Comparison of ENCODE assay signal across 28 cellular contexts in genomic region chr7:138916731-138917130, GRCh38.
"Had no signal": no experiment of that assay in that cellular context is flagged by ENCODE, and none has a peak within 500 bp of the region (broad histone marks: within the 10 kb centered on the region; RNA-seq: fewer than 3 reads in every experiment).

No MANE protein-coding gene starts in this region.

- FAIRE-seq: colon, endometrium, endothelial cell of umbilical vein, frontal cortex had no signal

- H3K27me3 ChIP-seq: adrenal gland, body of pancreas had no signal

- H3K9me3 ChIP-seq: adrenal gland, body of pancreas had no signal

- H3K36me3 ChIP-seq: adrenal gland had no signal

- H3K9me3 Mint-ChIP-seq: activated CD4-positive, alpha-beta memory T cell treated with anti-CD3 and anti-CD28 coated beads, Interleukin-2, amount 10 ng/mL, durations not matched to agents 7 days and 5 days; activated CD4-positive, alpha-beta T cell treated with anti-CD3 and anti-CD28 coated beads, Interleukin-2, amount 10 ng/mL, durations not matched to agents 7 days and 5 days; activated naive CD4-positive, alpha-beta T cell treated with anti-CD3 and anti-CD28 coated beads for 36 hours; activated naive CD4-positive, alpha-beta T cell treated with anti-CD3 and anti-CD28 coated beads, Interleukin-2, amount 50 U/mL, for 24 hours; activated naive CD8-positive, alpha-beta T cell treated with anti-CD3 and anti-CD28 coated beads for 36 hours; activated naive CD8-positive, alpha-beta T cell treated with anti-CD3 and anti-CD28 coated beads, Interleukin-2, amount 50 U/mL, for 24 hours; activated T-helper 1 cell treated with anti-CD3 and anti-CD28 coated beads, Interleukin-12 subunit alpha, Interleukin-12 subunit beta, Interleukin-2, Interleukin-4 antibody, amounts not matched to agents 30 ng/mL and 10 ng/mL and 1 ng/mL, durations not matched to agents 14 hours and 24 hours and 36 hours; activated T-helper 2 cell treated with anti-CD3 and anti-CD28 coated beads, Interferon-gamma antibody, Interleukin-2, Interleukin-4, amounts not matched to agents 10 μg/mL and 5 μg/mL and 100 μg/mL, durations not matched to agents 14 hours and 24 hours and 36 hours had no signal

- H3K36me3 Mint-ChIP-seq: activated naive CD4-positive, alpha-beta T cell treated with anti-CD3 and anti-CD28 coated beads, Interleukin-2, amount 50 U/mL, for 24 hours had no signal

- H3K27ac ChIP-seq: adrenal gland, body of pancreas, epithelial cell of prostate had no signal

- H3K27me3 Mint-ChIP-seq: activated naive CD4-positive, alpha-beta T cell treated with anti-CD3 and anti-CD28 coated beads, Interleukin-2, amount 50 U/mL, for 24 hours had no signal

- H3K4me3 Mint-ChIP-seq: activated CD4-positive, alpha-beta memory T cell treated with anti-CD3 and anti-CD28 coated beads, Interleukin-2, amount 10 ng/mL, durations not matched to agents 7 days and 5 days; activated CD4-positive, alpha-beta T cell treated with anti-CD3 and anti-CD28 coated beads, Interleukin-2, amount 10 ng/mL, durations not matched to agents 7 days and 5 days; activated naive CD4-positive, alpha-beta T cell treated with anti-CD3 and anti-CD28 coated beads for 36 hours; activated naive CD4-positive, alpha-beta T cell treated with anti-CD3 and anti-CD28 coated beads, Interleukin-2, amount 50 U/mL, for 24 hours; activated naive CD8-positive, alpha-beta T cell treated with anti-CD3 and anti-CD28 coated beads for 36 hours; activated naive CD8-positive, alpha-beta T cell treated with anti-CD3 and anti-CD28 coated beads, Interleukin-2, amount 50 U/mL, for 24 hours; activated T-helper 1 cell treated with anti-CD3 and anti-CD28 coated beads, Interleukin-12 subunit alpha, Interleukin-12 subunit beta, Interleukin-2, Interleukin-4 antibody, amounts not matched to agents 30 ng/mL and 10 ng/mL and 1 ng/mL, durations not matched to agents 14 hours and 24 hours and 36 hours had no signal

- H3K4me3 ChIP-seq: adrenal gland, body of pancreas had no signal

- DNase-seq: activated CD4-positive, alpha-beta memory T cell treated with anti-CD3 and anti-CD28 coated beads, Interleukin-2, amount 10 ng/mL, durations not matched to agents 7 days and 5 days; activated CD4-positive, alpha-beta T cell treated with anti-CD3 and anti-CD28 coated beads for 1 hour; activated CD4-positive, alpha-beta T cell treated with anti-CD3 and anti-CD28 coated beads for 4 hours; activated CD4-positive, alpha-beta T cell treated with anti-CD3 and anti-CD28 coated beads, Interleukin-2, amount 10 ng/mL, durations not matched to agents 7 days and 5 days; activated CD4-positive, alpha-beta T cell treated with anti-CD3 and anti-CD28 coated beads, Interleukin-2, amount 50 U/mL, for 4 hours; activated effector memory CD4-positive, alpha-beta T cell treated with anti-CD3 and anti-CD28 coated beads, Interleukin-2, amount 50 U/mL, for 16 hours; activated naive CD4-positive, alpha-beta T cell treated with anti-CD3 and anti-CD28 coated beads for 36 hours; activated naive CD8-positive, alpha-beta T cell treated with anti-CD3 and anti-CD28 coated beads for 36 hours; activated naive CD8-positive, alpha-beta T cell treated with anti-CD3 and anti-CD28 coated beads, Interleukin-2, amount 50 U/mL, for 24 hours; activated T-cell treated with anti-CD3 and anti-CD28 coated beads, Interleukin-2, amount 50 U/mL, for 1 hour; activated T-cell treated with anti-CD3 and anti-CD28 coated beads, Interleukin-2, amount 50 U/mL, for 48 hours; amygdala; aorta; body of pancreas; caudate nucleus; effector CD8-positive, alpha-beta T cell; foreskin fibroblast; head of caudate nucleus; T-helper 2 cell had no signal

- H3K27ac Mint-ChIP-seq: activated CD4-positive, alpha-beta memory T cell treated with anti-CD3 and anti-CD28 coated beads, Interleukin-2, amount 10 ng/mL, durations not matched to agents 7 days and 5 days; activated CD4-positive, alpha-beta T cell treated with anti-CD3 and anti-CD28 coated beads, Interleukin-2, amount 10 ng/mL, durations not matched to agents 7 days and 5 days; activated naive CD4-positive, alpha-beta T cell treated with anti-CD3 and anti-CD28 coated beads for 36 hours; activated naive CD4-positive, alpha-beta T cell treated with anti-CD3 and anti-CD28 coated beads, Interleukin-2, amount 50 U/mL, for 24 hours; activated naive CD8-positive, alpha-beta T cell treated with anti-CD3 and anti-CD28 coated beads for 36 hours; activated naive CD8-positive, alpha-beta T cell treated with anti-CD3 and anti-CD28 coated beads, Interleukin-2, amount 50 U/mL, for 24 hours; activated T-helper 1 cell treated with anti-CD3 and anti-CD28 coated beads, Interleukin-12 subunit alpha, Interleukin-12 subunit beta, Interleukin-2, Interleukin-4 antibody, amounts not matched to agents 30 ng/mL and 10 ng/mL and 1 ng/mL, durations not matched to agents 14 hours and 24 hours and 36 hours; activated T-helper 2 cell treated with anti-CD3 and anti-CD28 coated beads, Interferon-gamma antibody, Interleukin-2, Interleukin-4, amounts not matched to agents 10 μg/mL and 5 μg/mL and 100 μg/mL, durations not matched to agents 14 hours and 24 hours and 36 hours had no signal

- ATAC-seq: activated naive CD8-positive, alpha-beta T cell treated with anti-CD3 and anti-CD28 coated beads, Interleukin-2, amount 50 U/mL, for 24 hours; body of pancreas had no signal

- H3K4me1 ChIP-seq: adrenal gland, body of pancreas had no signal
